22 cellular contexts compared by ENCODE assay signal in the genomic region with DNA sequence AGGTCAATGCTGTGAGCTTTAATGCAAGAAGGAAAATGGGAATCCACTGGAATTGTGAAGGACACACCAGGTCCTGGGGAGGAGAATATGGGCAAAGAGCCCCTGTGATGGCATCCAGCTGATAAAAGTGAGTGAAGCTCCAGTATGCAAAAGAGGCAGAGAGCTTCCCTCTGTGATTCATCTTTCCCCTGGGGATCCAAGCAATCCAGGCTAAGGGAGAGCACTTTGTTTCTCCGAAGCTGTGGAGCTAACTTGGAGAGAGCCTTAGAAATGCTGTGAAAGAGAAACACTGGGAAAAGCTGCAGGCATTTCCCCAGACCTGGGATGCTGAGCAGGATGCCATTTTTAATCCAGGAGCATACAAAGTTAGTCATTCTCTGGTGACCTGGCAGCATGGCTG.
"Had no signal": no experiment of that assay in that cellular context is flagged by ENCODE, and none has a peak within 500 bp of the region (broad histone marks: within the 10 kb centered on the region; RNA-seq: fewer than 3 reads in every experiment).

No MANE protein-coding gene starts in this region.

- H3K9me3 ChIP-seq: esophagus muscularis mucosa, mucosa of descending colon, prostate gland, vagina had no signal

- DNase-seq: activated CD4-positive, alpha-beta T cell treated with anti-CD3 and anti-CD28 coated beads, Interleukin-2, amount 50 U/mL, for 1 hour; activated CD4-positive, CD25-positive, alpha-beta regulatory T cell; activated CD8-positive, alpha-beta memory T cell treated with anti-CD3 and anti-CD28 coated beads, Interleukin-2, amount 50 U/mL, for 4 hours; activated naive CD4-positive, alpha-beta T cell treated with anti-CD3 and anti-CD28 coated beads, Interleukin-2, amount 10 ng/mL, durations not matched to agents 7 days and 5 days; activated naive CD8-positive, alpha-beta T cell treated with anti-CD3 and anti-CD28 coated beads, Interleukin-2, amount 50 U/mL, for 24 hours; activated T-cell treated with anti-CD3 and anti-CD28 coated beads, Interleukin-2, amount 50 U/mL, for 4 hours; dermis blood vessel endothelial cell; effector memory CD4-positive, alpha-beta T cell; glutamatergic neuron; left ventricle myocardium inferior; mucosa of descending colon; naive thymus-derived CD4-positive, alpha-beta T cell; right cardiac atrium; stimulated activated CD4-positive, alpha-beta T cell treated with anti-CD3 and anti-CD28 coated beads, Interleukin-4, amount 100 ng/mL, for 1 hour; stimulated activated naive CD8-positive, alpha-beta T cell treated with anti-CD3 and anti-CD28 coated beads, Interleukin-15, amount 100 ng/mL, for 72 hours; SW 1271; trophoblast cell had no signal

- H3K4me3 ChIP-seq: cardiac muscle cell, esophagus muscularis mucosa, left ventricle myocardium inferior, mucosa of descending colon, prostate gland, skin epidermis, vagina had no signal

- H3K4me1 ChIP-seq: esophagus muscularis mucosa, left ventricle myocardium inferior, prostate gland, vagina had no signal

- H3K36me3 ChIP-seq: cardiac muscle cell, esophagus muscularis mucosa, left ventricle myocardium inferior, prostate gland, vagina had no signal

- H3K27me3 ChIP-seq: cardiac muscle cell, esophagus muscularis mucosa, vagina had no signal

- H3K27ac ChIP-seq: cardiac muscle cell, esophagus muscularis mucosa, left ventricle myocardium inferior, prostate gland, skin epidermis, vagina had no signal
